Comparison of ENCODE assay signal across 20 cellular contexts in genomic region chr9:37444890-37445289, GRCh38. TPM values are rescaled to one million over a fixed set of nuclear protein-coding genes. Genes with fewer than 3 reads are reported as not detected.
DNase-seq lines count a peak whose midpoint lies in the region; ATAC-seq and TF ChIP-seq lines count a peak whose summit lies in the region.
"Had no signal": no experiment of that assay in that cellular context is flagged by ENCODE, and none has a peak within 500 bp of the region (broad histone marks: within the 10 kb centered on the region; RNA-seq: fewer than 3 reads in every experiment).

No MANE protein-coding gene starts in this region.

- H4K8ac ChIP-seq in trophoblast cell (ENCODE audit: low read depth, low read length), result no peak overlapping the region

- no peak overlapping the region for H3K14ac ChIP-seq in trophoblast cell (ENCODE audit: low read length)

- no peaks in the 10 kb centered on the region for H3K4me1 ChIP-seq in CD4-positive, CD25-positive, alpha-beta regulatory T cell (ENCODE audit: control insufficient read depth, insufficient read depth, low read length, poor library complexity, severe bottlenecking)
- no peaks in the 10 kb centered on the region for H3K4me1 ChIP-seq in trophoblast cell (ENCODE audit: control insufficient read depth in 1 of 2, insufficient read depth in 2 of 2, low read length in 2 of 2)

- no peak overlapping the region for H4K91ac ChIP-seq in trophoblast cell (ENCODE audit: low read depth, low read length)

- H2AFZ ChIP-seq in trophoblast cell (ENCODE audit: insufficient read depth, low read length, poor library complexity), result peak overlapping the region; percentile 57

- no peak for ATAC-seq in CD4-positive, CD25-positive, alpha-beta regulatory T cell (ENCODE audit: low read depth in 2 of 2)
- peak; percentile 75 for ATAC-seq in left colon
- no peak for ATAC-seq in activated CD8-positive, alpha-beta T cell treated with anti-CD3 and anti-CD28 coated beads for 36 hours
- ATAC-seq: GM12878 had no signal

- peaks cover 25% of the 10 kb centered on the region for H3K36me3 ChIP-seq in CD4-positive, CD25-positive, alpha-beta regulatory T cell (ENCODE audit: control insufficient read depth, insufficient read depth, low read length)
- H3K36me3 ChIP-seq in trophoblast cell (ENCODE audit: control insufficient read depth in 1 of 2, insufficient read depth in 2 of 2, low read length in 2 of 2), result peaks cover 26 to 29% of the 10 kb centered on the region in 2 experiments

- TF ChIP-seq CTCF in GM10248 (IDR thresholded peaks at IDR 0.05; ENCODE audit: control extremely low read depth, extremely low read depth, low read depth, missing control alignments), result no peak
- TF ChIP-seq CTCF in activated CD8-positive, alpha-beta T cell treated with anti-CD3 and anti-CD28 coated beads for 36 hours (IDR thresholded peaks at IDR 0.05), result no peak

- no peak overlapping the region for H2BK120ac ChIP-seq in trophoblast cell (ENCODE audit: insufficient read depth, low read length, poor library complexity)

- H3K9ac ChIP-seq in trophoblast cell (ENCODE audit: low read length), result no peak overlapping the region
- H3K9ac ChIP-seq: SK-N-SH had no signal

- no peaks in the 10 kb centered on the region for H3K79me1 ChIP-seq in trophoblast cell (ENCODE audit: low read length)

- no peak overlapping the region for H3K4me2 ChIP-seq in trophoblast cell (ENCODE audit: low read length)
- H3K4me2 ChIP-seq: SK-N-SH had no signal

- peaks cover 4 to 14% (median 9%) of the 10 kb centered on the region in 4 donors for H3K4me1 Mint-ChIP-seq in CD4-positive, CD25-positive, alpha-beta regulatory T cell
- peaks cover 7% of the 10 kb centered on the region for H3K4me1 Mint-ChIP-seq in activated CD8-positive, alpha-beta T cell treated with anti-CD3 and anti-CD28 coated beads for 36 hours (ENCODE audit: low read depth)
- H3K4me1 Mint-ChIP-seq: CD14-positive monocyte had no signal

- POLR2A ChIA-PET in GM10248 (lab: Yijun Ruan, JAX), result no interaction called here
- POLR2A ChIA-PET in activated CD8-positive, alpha-beta T cell treated with anti-CD3 and anti-CD28 coated beads for 36 hours (lab: Charles Lee), result interaction anchor here (1.4 kb wide), 1 partner anchor 10 kb away, joined by 3 read pairs; no protein-coding TSS in a partner anchor

- no peak overlapping the region for H3K4me3 ChIP-seq in CD4-positive, CD25-positive, alpha-beta regulatory T cell (ENCODE audit: low read depth, low read length)
- no peak overlapping the region for H3K4me3 ChIP-seq in trophoblast cell (ENCODE audit: low read depth, low read length)
- H3K4me3 ChIP-seq: GM12878 had no signal

- no peak overlapping the region for H2BK5ac ChIP-seq in trophoblast cell (ENCODE audit: low read depth, low read length, poor library complexity)

- no peaks in the 10 kb centered on the region for H3K27me3 Mint-ChIP-seq in CD4-positive, CD25-positive, alpha-beta regulatory T cell
- no peaks in the 10 kb centered on the region for H3K27me3 Mint-ChIP-seq in activated CD8-positive, alpha-beta T cell treated with anti-CD3 and anti-CD28 coated beads for 36 hours

- DNase-seq in CD4-positive, CD25-positive, alpha-beta regulatory T cell, result no peak
- peak; percentile 9 for DNase-seq in GM10248 (ENCODE audit: extremely low spot score)
- no peak for DNase-seq in left colon
- no peak for DNase-seq in trophoblast cell
- no peak for DNase-seq in NCI-H524 (lab: John Stamatoyannopoulos, UW)
- DNase-seq in NCI-H82 treated with DMSO at 0.1 percent for 48 hours (lab: John Stamatoyannopoulos, UW; ENCODE audit: unreplicated experiment), result no peak
- DNase-seq in activated CD8-positive, alpha-beta T cell treated with anti-CD3 and anti-CD28 coated beads for 36 hours, result no peak
- DNase-seq: COR-L47, DMS 273 treated with DMSO at 0.1 percent for 48 hours, GDM1, NCI-H1092 treated with DMSO at 0.1 percent for 48 hours, NCI-H146, NCI-H2029 treated with DMSO at 0.1 percent for 48 hours, NCI-H446 treated with DMSO at 0.1 percent for 48 hours, NCI-H748 treated with DMSO at 0.1 percent for 48 hours, RPMI8226, SHP77 treated with DMSO at 0.1 percent for 48 hours, SK-N-SH had no signal

- H3K27ac ChIP-seq in CD4-positive, CD25-positive, alpha-beta regulatory T cell (ENCODE audit: insufficient read depth, low read length, poor library complexity, severe bottlenecking), result no peak overlapping the region
- H3K27ac ChIP-seq in trophoblast cell (ENCODE audit: low read depth, low read length), result no peak overlapping the region

- intact Hi-C loops in left colon (cut with DNase I, micrococcal nuclease), result no loop called here
- intact Hi-C loops in activated CD8-positive, alpha-beta T cell treated with anti-CD3 and anti-CD28 coated beads for 36 hours (cut with micrococcal nuclease), result no loop called here

- no peak overlapping the region for H3K18ac ChIP-seq in trophoblast cell (ENCODE audit: low read length)

- peak overlapping the region in 2 of 3 donors; percentile 15 to 60 for H3K27ac Mint-ChIP-seq in CD4-positive, CD25-positive, alpha-beta regulatory T cell
- no peak overlapping the region for H3K27ac Mint-ChIP-seq in activated CD8-positive, alpha-beta T cell treated with anti-CD3 and anti-CD28 coated beads for 36 hours

- H3K79me2 ChIP-seq in trophoblast cell (ENCODE audit: control insufficient read depth, insufficient read depth, low read length, poor library complexity), result peaks cover 1% of the 10 kb centered on the region

- no peak overlapping the region for H3K4ac ChIP-seq in trophoblast cell (ENCODE audit: low read depth, low read length)

- H2BK12ac ChIP-seq in trophoblast cell (ENCODE audit: low read length), result no peak overlapping the region

- H3K27me3 ChIP-seq in CD4-positive, CD25-positive, alpha-beta regulatory T cell (ENCODE audit: control insufficient read depth, insufficient read depth, low read length), result no peaks in the 10 kb centered on the region
- H3K27me3 ChIP-seq in trophoblast cell (ENCODE audit: insufficient read depth, low read length), result no peaks in the 10 kb centered on the region

- no peak overlapping the region for H4K12ac ChIP-seq in trophoblast cell (ENCODE audit: low read depth, low read length)

- H2AK5ac ChIP-seq in trophoblast cell (ENCODE audit: low read length), result no peak overlapping the region

- no peaks in the 10 kb centered on the region for H3K9me3 Mint-ChIP-seq in CD4-positive, CD25-positive, alpha-beta regulatory T cell
- H3K9me3 Mint-ChIP-seq in activated CD8-positive, alpha-beta T cell treated with anti-CD3 and anti-CD28 coated beads for 36 hours, result no peaks in the 10 kb centered on the region

- CTCF ChIA-PET in GM10248 (lab: Yijun Ruan, JAX), result no interaction called here
- CTCF ChIA-PET in activated CD8-positive, alpha-beta T cell treated with anti-CD3 and anti-CD28 coated beads for 36 hours (lab: Charles Lee), result no interaction called here

- H3K36me3 Mint-ChIP-seq in CD4-positive, CD25-positive, alpha-beta regulatory T cell, result peaks cover 18% of the 10 kb centered on the region
- peaks cover 20% of the 10 kb centered on the region for H3K36me3 Mint-ChIP-seq in activated CD8-positive, alpha-beta T cell treated with anti-CD3 and anti-CD28 coated beads for 36 hours (ENCODE audit: low read depth)

- no peak overlapping the region for H3K4me3 Mint-ChIP-seq in CD4-positive, CD25-positive, alpha-beta regulatory T cell
- H3K4me3 Mint-ChIP-seq in activated CD8-positive, alpha-beta T cell treated with anti-CD3 and anti-CD28 coated beads for 36 hours, result no peak overlapping the region
- H3K4me3 Mint-ChIP-seq: CD14-positive monocyte had no signal

- no peak overlapping the region for H3K23ac ChIP-seq in trophoblast cell (ENCODE audit: low read length)

- WGBS in trophoblast cell (ENCODE audit: extremely low coverage, insufficient coverage, insufficient read length), result no CpG with 5 or more reads among the region's 2 CpGs

- no peaks in the 10 kb centered on the region for H3K9me3 ChIP-seq in CD4-positive, CD25-positive, alpha-beta regulatory T cell (ENCODE audit: control insufficient read depth in 2 of 2, low read length in 2 of 2)
- H3K9me3 ChIP-seq in trophoblast cell (ENCODE audit: insufficient read depth, low read depth, low read length), result no peaks in the 10 kb centered on the region
- H3K9me3 ChIP-seq: SK-N-SH had no signal

RNA-seq across cellular contexts. Expression of gene ZBTB5, which starts 20.4 kb away (rescaled TPM):
- total RNA-seq in CD4-positive, CD25-positive, alpha-beta regulatory T cell, result 13.5 TPM
- polyA plus RNA-seq in CD4-positive, CD25-positive, alpha-beta regulatory T cell, result 1 to 10 TPM in 2 of 4 donors, under 1 TPM in 2; 0.22 to 1.6 (median 1.2) TPM
- 1 to 10 TPM; 8.7 to 10.0 TPM for total RNA-seq in left colon
- polyA plus RNA-seq in trophoblast cell (2013), result 11.2 and 11.3 TPM in 2 replicates
- total RNA-seq in activated CD8-positive, alpha-beta T cell treated with anti-CD3 and anti-CD28 coated beads for 36 hours, result 1 to 10 TPM; 8.6 to 8.8 TPM

RNA-seq across cellular contexts. Expression of gene GRHPR, which starts 22.4 kb away (rescaled TPM):
- total RNA-seq in CD4-positive, CD25-positive, alpha-beta regulatory T cell, result 36.6 TPM
- 10 to 100 TPM; 47.2 to 73.9 (median 70.6) TPM for polyA plus RNA-seq in CD4-positive, CD25-positive, alpha-beta regulatory T cell
- total RNA-seq in left colon, result 10 to 100 TPM; 70.4 to 78.4 TPM
- polyA plus RNA-seq in trophoblast cell (2013), result 70.1 and 73.9 TPM in 2 replicates
- 10 to 100 TPM; 62.8 to 64.6 TPM for total RNA-seq in activated CD8-positive, alpha-beta T cell treated with anti-CD3 and anti-CD28 coated beads for 36 hours

RNA-seq across cellular contexts. Expression of gene POLR1E, which starts 40.9 kb away (rescaled TPM):
- 26.9 TPM for total RNA-seq in CD4-positive, CD25-positive, alpha-beta regulatory T cell
- polyA plus RNA-seq in CD4-positive, CD25-positive, alpha-beta regulatory T cell, result 10 to 100 TPM; 11.2 to 18.3 (median 13.2) TPM
- 10 to 100 TPM in 1 of 2 donors, 1 to 10 TPM in 1; 8.5 to 11.4 TPM for total RNA-seq in left colon
- 11.7 and 13.0 TPM in 2 replicates for polyA plus RNA-seq in trophoblast cell (2013)
- 10 to 100 TPM; 66.9 to 70.5 TPM for total RNA-seq in activated CD8-positive, alpha-beta T cell treated with anti-CD3 and anti-CD28 coated beads for 36 hours
